Comparison of ENCODE assay signal across 1 cellular context in the genomic region with DNA sequence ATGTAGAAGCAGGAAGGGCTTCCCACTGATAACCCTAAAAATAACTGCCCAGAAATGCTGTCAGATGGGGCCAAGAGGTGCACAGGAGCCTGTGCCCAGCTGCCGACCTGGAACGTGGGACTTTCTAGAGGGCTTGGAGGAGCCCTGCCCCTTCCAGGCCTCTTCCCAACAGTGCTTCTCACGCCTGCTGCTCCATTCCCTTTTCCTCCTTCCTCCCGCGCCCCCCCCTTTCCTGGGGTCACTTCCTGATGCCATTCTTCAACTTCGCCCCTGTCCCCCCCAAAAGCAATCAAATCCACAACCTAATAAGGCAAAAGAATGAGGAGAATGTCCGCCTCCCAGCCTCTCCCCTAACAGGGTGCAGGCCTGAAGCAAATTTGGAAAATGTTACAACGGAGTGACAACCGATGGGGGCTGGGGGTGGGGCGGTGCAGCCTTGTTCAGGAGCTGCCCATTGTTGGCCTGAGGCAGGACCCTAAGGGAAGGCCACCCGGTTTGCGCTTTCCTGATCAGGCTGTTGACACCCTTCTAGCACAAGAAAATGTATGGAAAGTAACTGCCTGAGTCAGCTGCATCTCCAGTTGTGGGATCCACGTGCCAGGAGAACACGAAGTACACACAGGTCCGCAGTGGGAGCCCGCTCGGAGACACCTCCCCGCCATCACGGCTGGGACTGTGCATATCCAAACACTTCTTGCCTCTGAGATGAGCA.
TF ChIP-seq lines count a peak whose summit lies in the region.

No MANE protein-coding gene starts in this region.

TF ChIP-seq in HepG2, 621 proteins besides CTCF, POLR2A, EP300 and RAD21 (continued from another document):
- TF ChIP-seq, protein P1, sequence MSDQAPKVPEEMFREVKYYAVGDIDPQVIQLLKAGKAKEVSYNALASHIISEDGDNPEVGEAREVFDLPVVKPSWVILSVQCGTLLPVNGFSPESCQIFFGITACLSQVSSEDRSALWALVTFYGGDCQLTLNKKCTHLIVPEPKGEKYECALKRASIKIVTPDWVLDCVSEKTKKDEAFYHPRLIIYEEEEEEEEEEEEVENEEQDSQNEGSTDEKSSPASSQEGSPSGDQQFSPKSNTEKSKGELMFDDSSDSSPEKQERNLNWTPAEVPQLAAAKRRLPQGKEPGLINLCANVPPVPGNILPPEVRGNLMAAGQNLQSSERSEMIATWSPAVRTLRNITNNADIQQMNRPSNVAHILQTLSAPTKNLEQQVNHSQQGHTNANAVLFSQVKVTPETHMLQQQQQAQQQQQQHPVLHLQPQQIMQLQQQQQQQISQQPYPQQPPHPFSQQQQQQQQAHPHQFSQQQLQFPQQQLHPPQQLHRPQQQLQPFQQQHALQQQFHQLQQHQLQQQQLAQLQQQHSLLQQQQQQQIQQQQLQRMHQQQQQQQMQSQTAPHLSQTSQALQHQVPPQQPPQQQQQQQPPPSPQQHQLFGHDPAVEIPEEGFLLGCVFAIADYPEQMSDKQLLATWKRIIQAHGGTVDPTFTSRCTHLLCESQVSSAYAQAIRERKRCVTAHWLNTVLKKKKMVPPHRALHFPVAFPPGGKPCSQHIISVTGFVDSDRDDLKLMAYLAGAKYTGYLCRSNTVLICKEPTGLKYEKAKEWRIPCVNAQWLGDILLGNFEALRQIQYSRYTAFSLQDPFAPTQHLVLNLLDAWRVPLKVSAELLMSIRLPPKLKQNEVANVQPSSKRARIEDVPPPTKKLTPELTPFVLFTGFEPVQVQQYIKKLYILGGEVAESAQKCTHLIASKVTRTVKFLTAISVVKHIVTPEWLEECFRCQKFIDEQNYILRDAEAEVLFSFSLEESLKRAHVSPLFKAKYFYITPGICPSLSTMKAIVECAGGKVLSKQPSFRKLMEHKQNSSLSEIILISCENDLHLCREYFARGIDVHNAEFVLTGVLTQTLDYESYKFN (CRISPR knock-in tag; conservative IDR thresholded peaks at IDR 0.05), result peak; percentile 44
- TF ChIP-seq ZBTB44 (CRISPR knock-in tag; IDR thresholded peaks at IDR 0.05) (no peak), ZFX (CRISPR knock-in tag; IDR thresholded peaks at IDR 0.05; ENCODE audit: low read depth) (peak; percentile 13; the same call in 1 of the 2 replicates), RBM22 (optimal IDR thresholded peaks at IDR 0.05; ENCODE audit: low read length) (peak; percentile 50), SRF (IDR thresholded peaks at IDR 0.05; ENCODE audit: low read depth, low read length) (peak; percentile 94), ZBTB38 (CRISPR knock-in tag; IDR thresholded peaks at IDR 0.05) (peak; percentile 58; the same call in 1 of the 2 replicates), ZNF205 (CRISPR knock-in tag; IDR thresholded peaks at IDR 0.05) (no peak), CEBPZ (IDR thresholded peaks at IDR 0.05; ENCODE audit: low read length) (no peak), AKNA (CRISPR knock-in tag; IDR thresholded peaks at IDR 0.05; ENCODE audit: borderline replicate concordance) (no peak)
- TF ChIP-seq, protein P2, sequence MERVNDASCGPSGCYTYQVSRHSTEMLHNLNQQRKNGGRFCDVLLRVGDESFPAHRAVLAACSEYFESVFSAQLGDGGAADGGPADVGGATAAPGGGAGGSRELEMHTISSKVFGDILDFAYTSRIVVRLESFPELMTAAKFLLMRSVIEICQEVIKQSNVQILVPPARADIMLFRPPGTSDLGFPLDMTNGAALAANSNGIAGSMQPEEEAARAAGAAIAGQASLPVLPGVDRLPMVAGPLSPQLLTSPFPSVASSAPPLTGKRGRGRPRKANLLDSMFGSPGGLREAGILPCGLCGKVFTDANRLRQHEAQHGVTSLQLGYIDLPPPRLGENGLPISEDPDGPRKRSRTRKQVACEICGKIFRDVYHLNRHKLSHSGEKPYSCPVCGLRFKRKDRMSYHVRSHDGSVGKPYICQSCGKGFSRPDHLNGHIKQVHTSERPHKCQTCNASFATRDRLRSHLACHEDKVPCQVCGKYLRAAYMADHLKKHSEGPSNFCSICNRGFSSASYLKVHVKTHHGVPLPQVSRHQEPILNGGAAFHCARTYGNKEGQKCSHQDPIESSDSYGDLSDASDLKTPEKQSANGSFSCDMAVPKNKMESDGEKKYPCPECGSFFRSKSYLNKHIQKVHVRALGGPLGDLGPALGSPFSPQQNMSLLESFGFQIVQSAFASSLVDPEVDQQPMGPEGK (CRISPR knock-in tag; IDR thresholded peaks at IDR 0.05), result peak; percentile 84
